Comparison of ENCODE assay signal across 11 cellular contexts in the genomic region with DNA sequence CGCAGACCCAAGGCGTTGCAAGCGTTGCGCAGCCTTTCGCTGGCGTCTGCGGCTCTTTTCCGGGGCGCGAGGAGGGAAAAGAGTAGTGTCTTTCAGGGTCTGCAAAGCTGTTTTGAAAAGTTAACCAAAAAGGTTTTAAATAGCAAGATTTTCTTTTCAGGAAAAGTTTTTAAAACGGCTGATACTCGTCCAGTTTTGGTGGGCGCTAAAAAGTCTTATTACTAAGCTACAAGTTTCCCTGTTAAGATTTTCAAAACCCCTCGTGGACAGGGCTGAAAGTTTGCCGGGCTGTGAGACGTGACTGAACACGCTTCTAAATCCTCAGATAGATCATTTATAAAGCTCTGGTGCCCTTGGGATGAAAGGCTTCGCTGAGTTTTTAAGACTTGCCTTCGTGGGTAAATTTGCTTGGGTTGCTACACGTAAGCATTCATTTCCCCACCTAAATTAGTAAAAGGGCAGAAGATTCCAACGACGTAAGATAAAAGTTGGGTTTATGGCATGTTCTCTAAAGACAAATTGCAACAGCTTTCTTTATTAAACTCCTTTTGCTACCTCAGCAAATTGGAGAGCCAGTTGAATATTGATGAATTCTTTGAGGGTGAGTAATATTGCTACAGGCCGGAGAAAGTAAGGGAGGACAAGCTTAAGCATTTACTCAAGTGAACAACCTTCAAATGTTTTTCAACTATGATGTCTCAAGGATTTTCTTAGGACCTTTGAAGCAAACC.
A peak's percentile ranks its signal among the peaks of the same experiment; 100 is the strongest.
DNase-seq lines count a peak whose midpoint lies in the region; ATAC-seq and TF ChIP-seq lines count a peak whose summit lies in the region.
"Had no signal": no experiment of that assay in that cellular context is flagged by ENCODE, and none has a peak within 500 bp of the region (broad histone marks: within the 10 kb centered on the region; RNA-seq: fewer than 3 reads in every experiment).

No MANE protein-coding gene starts in this region.

- peaks cover 24% of the 10 kb centered on the region for H3K4me1 Mint-ChIP-seq in activated CD4-positive, alpha-beta T cell treated with anti-CD3 and anti-CD28 coated beads, Interleukin-2, amount 10 ng/mL, durations not matched to agents 24 days and 14 days

- H3K4me1 ChIP-seq in stomach, result peaks cover 0 to 28% (median 12%) of the 10 kb centered on the region in 4 donors

- TF ChIP-seq CTCF in fibroblast of villous mesenchyme (IDR thresholded peaks at IDR 0.05; ENCODE audit: insufficient read depth, low read depth, low read length), result no peak
- TF ChIP-seq CTCF in stomach (IDR thresholded peaks at IDR 0.05), result no peak
- no peak for TF ChIP-seq CTCF in omental fat pad (IDR thresholded peaks at IDR 0.05)

- DNase-seq in activated CD4-positive, alpha-beta T cell treated with anti-CD3 and anti-CD28 coated beads, Interleukin-2, amount 10 ng/mL, durations not matched to agents 24 days and 14 days, result no peak
- no peak for DNase-seq in activated CD4-positive, alpha-beta T cell treated with anti-CD3 and anti-CD28 coated beads for 4 hours
- DNase-seq in RPMI7951 (ENCODE audit: low read depth) (peak; percentile 32), fibroblast of villous mesenchyme (ENCODE audit: low read depth) (peak; percentile 85), stomach (no peak), HEK293T (ENCODE audit: extremely low spot score) (no peak), HPDE6-E6E7 (ENCODE audit: extremely low spot score) (no peak), omental fat pad (ENCODE audit: low spot score) (no peak)
- DNase-seq: effector memory CD8-positive, alpha-beta T cell; SW 1271 had no signal

- H3K36me3 ChIP-seq in stomach, result no peaks in the 10 kb centered on the region

- no peak for TF ChIP-seq POLR2A in stomach (IDR thresholded peaks at IDR 0.05)

- peaks cover 3 to 41% (median 18%) of the 10 kb centered on the region in 3 donors for H3K27me3 ChIP-seq in stomach

- intact Hi-C loops in activated CD4-positive, alpha-beta T cell treated with anti-CD3 and anti-CD28 coated beads, Interleukin-2, amount 10 ng/mL, durations not matched to agents 24 days and 14 days (cut with micrococcal nuclease), result no loop called here
- intact Hi-C loops in stomach (cut with DNase I; ENCODE audit: low total_unique reads), result no loop called here

- POLR2A ChIA-PET in HEK293T (lab: Yijun Ruan, JAX), result interaction anchor here (0.9 to 1.5 kb wide), 4 partner anchors 8 to 161 kb away, joined by 3 to 7 read pairs (median 4); no protein-coding TSS in a partner anchor

- no peak overlapping the region for H3K27ac Mint-ChIP-seq in activated CD4-positive, alpha-beta T cell treated with anti-CD3 and anti-CD28 coated beads, Interleukin-2, amount 10 ng/mL, durations not matched to agents 24 days and 14 days

- H3K4me3 Mint-ChIP-seq in activated CD4-positive, alpha-beta T cell treated with anti-CD3 and anti-CD28 coated beads, Interleukin-2, amount 10 ng/mL, durations not matched to agents 24 days and 14 days, result peak overlapping the region; percentile 15

- H3K4me3 ChIP-seq in fibroblast of villous mesenchyme (ENCODE audit: low read depth, low read length) (peak overlapping the region; percentile 52), stomach (peak overlapping the region; percentile 46 to 62 (median 56))

- no peak for ATAC-seq in omental fat pad (ENCODE audit: low FRiP score)

- peaks cover 3% of the 10 kb centered on the region for H3K36me3 Mint-ChIP-seq in activated CD4-positive, alpha-beta T cell treated with anti-CD3 and anti-CD28 coated beads, Interleukin-2, amount 10 ng/mL, durations not matched to agents 24 days and 14 days (ENCODE audit: low read depth)

- H3K27me3 Mint-ChIP-seq in activated CD4-positive, alpha-beta T cell treated with anti-CD3 and anti-CD28 coated beads, Interleukin-2, amount 10 ng/mL, durations not matched to agents 24 days and 14 days, result peaks cover 16% of the 10 kb centered on the region

- TF ChIP-seq EP300 in stomach (IDR thresholded peaks at IDR 0.05), result no peak

- no peaks in the 10 kb centered on the region for H3K9me3 Mint-ChIP-seq in activated CD4-positive, alpha-beta T cell treated with anti-CD3 and anti-CD28 coated beads, Interleukin-2, amount 10 ng/mL, durations not matched to agents 24 days and 14 days
- H3K9me3 Mint-ChIP-seq: effector memory CD8-positive, alpha-beta T cell had no signal

- peak overlapping the region in 1 of 5 donors; percentile 84 for H3K27ac ChIP-seq in stomach
- H3K27ac ChIP-seq: C4-2B had no signal

- 46 to 71% (median 62%) methylated on average over 23 of the region's 23 CpGs for WGBS in stomach, 5 donors

- peaks cover 0 to 6% (median 0%) of the 10 kb centered on the region in 4 donors for H3K9me3 ChIP-seq in stomach

- CTCF ChIA-PET in HEK293T (lab: Yijun Ruan, JAX), result interaction anchor here (0.9 to 2.6 kb wide), 5 partner anchors 8 to 164 kb away, joined by 3 to 9 read pairs (median 3); no protein-coding TSS in a partner anchor

TF ChIP-seq in HEK293T, 16 proteins besides CTCF, POLR2A, EP300 and RAD21:
- no peak for TF ChIP-seq NFRKB (IDR thresholded peaks at IDR 0.05)
- TF ChIP-seq FOXK2 (IDR thresholded peaks at IDR 0.05), result no peak
- TF ChIP-seq FOXA1 (IDR thresholded peaks at IDR 0.05), result no peak
- no peak for TF ChIP-seq SUZ12 (IDR thresholded peaks at IDR 0.05)
- no peak for TF ChIP-seq ARNT (IDR thresholded peaks at IDR 0.05)
- no peak for TF ChIP-seq LEF1 (IDR thresholded peaks at IDR 0.05; ENCODE audit: borderline replicate concordance)

Comparison
In these comparisons a context has a peak if more than half of its experiments do, and no peak if none do; other contexts are left out.
1. DNase-seq: peak in RPMI7951 (single experiment) and fibroblast of villous mesenchyme (single experiment); none in activated CD4-positive, alpha-beta T cell treated with anti-CD3 and anti-CD28 coated beads, Interleukin-2, amount 10 ng/mL, durations not matched to agents 24 days and 14 days (single experiment), activated CD4-positive, alpha-beta T cell treated with anti-CD3 and anti-CD28 coated beads for 4 hours (0 of 2), stomach (single experiment), HEK293T (single experiment), HPDE6-E6E7 (single experiment) and omental fat pad (single experiment).